32 cellular contexts compared by ENCODE assay signal in the genomic region with DNA sequence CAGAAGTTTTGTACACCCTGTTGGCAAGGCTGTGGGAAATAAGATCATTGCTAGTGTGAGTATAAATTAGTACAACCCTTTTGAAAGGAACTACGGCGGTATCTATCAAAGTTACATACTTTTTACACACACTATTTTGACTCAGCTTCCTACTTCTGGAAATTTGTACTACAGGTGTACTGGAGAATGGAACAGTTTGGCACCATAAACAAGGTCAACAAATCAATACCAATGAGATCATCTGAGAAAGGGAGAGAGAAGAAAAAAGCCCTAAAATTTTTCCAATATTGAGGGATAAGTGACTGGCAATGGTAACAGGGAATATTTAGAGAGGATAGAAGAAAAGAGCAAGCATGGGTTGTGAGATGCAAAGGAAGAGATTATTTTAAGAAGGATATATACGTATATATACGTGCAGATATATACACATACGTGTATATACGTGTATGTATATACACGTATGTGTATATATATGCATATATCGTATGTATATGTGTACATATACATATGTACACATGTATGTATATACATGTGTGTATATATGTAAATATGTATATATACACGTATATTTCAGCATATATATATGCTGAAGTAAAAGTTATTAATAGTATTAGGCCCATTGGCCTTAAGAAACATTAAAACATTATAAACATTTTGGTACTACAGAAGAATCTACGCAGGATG.
"Had no signal": no experiment of that assay in that cellular context is flagged by ENCODE, and none has a peak within 500 bp of the region (broad histone marks: within the 10 kb centered on the region; RNA-seq: fewer than 3 reads in every experiment).

No MANE protein-coding gene starts in this region.

- H3K27ac ChIP-seq: PC-9, RWPE1, SJCRH30, SK-N-MC had no signal

- H2AFZ ChIP-seq: PC-9 had no signal

- H3K9me3 ChIP-seq: MG63, SJCRH30 had no signal

- ATAC-seq: Panc1, Right ventricle myocardium inferior, SK-N-SH treated with all-trans-retinoic acid at 6 μM for 48 hours had no signal

- DNase-seq: Kasumi-1, MG63, NCI-H1048, NCI-H1092 treated with DMSO at 0.1 percent for 48 hours, NCI-H1105 treated with DMSO at 0.1 percent for 48 hours, NCI-H1417, NCI-H1436, NCI-H146, NCI-H1694, NCI-H187, NCI-H1930, NCI-H2029 treated with DMSO at 0.1 percent for 48 hours, NCI-H2081 treated with DMSO at 0.1 percent for 48 hours, NCI-H2107, NCI-H2171, NCI-H226, NCI-H446 treated with DMSO at 0.1 percent for 48 hours, NCI-H510A, NCI-H524, NCI-H526, NCI-H69, NCI-H748 treated with DMSO at 0.1 percent for 48 hours, NCI-H82, PC-9, SHP77, SIG-M5, SJCRH30 had no signal

- H3K4me1 ChIP-seq: SJCRH30 had no signal

- H3K4me3 ChIP-seq: MG63, PC-9, SJCRH30, SK-N-MC had no signal

- H3K27me3 ChIP-seq: MG63, SJCRH30 had no signal

- H3K4me2 ChIP-seq: PC-9 had no signal
